8 cellular contexts compared by ENCODE assay signal in the genomic region with DNA sequence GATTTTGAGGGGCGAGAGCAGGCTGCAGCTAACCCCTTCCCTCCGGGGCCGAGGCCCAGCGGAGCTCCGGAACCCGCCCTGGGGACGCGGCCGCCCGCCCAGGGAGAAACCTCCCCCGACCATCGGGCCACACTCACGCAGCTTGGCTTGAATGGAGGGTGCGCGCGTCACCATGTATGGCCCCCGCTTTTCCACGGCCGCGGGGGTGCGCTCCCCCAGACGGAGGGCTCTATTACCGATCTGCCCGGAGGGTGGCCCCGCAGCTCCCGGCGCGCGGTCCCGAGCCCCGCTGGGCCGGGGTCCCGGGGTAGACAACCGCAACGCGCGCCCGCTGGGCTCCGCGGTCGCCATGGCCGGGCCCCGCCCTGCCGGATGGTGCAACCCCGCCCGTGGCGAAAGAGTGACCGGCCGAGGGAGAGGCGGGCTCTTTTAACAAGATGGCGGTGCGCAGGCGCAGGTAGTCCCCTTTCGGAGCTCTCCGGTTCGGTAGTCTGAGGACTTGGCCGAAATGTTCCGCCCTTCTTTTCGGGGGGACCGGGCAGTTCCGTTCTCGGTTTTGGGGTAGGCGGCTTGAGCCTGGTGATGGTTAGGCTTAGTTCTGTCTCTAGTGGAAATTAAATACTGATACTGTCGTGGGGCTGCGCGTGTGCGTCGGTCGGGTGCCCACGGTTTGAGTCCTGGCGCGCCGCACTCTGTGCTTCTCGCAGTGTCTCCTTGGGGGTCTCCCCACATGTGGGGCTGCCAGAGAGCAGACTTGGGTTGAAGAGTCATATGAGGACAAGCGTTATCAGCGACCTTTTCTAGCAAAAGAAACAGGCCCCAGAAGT. TPM values are rescaled to one million over a fixed set of nuclear protein-coding genes. Genes with fewer than 3 reads are reported as not detected.
DNase-seq lines count a peak whose midpoint lies in the region; ATAC-seq and TF ChIP-seq lines count a peak whose summit lies in the region.

Gene FAM219B (minus strand): TSS at position 402 of the 827 bp plus-strand sequence. CDS start 51 bp downstream, at position 351.

- peak within 1 kb of the TSS; percentile 88 for H3K9ac ChIP-seq in smooth muscle cell (ENCODE audit: low read depth)

- CTCF ChIA-PET in WTC11 (lab: Charles Lee), result interaction anchor here (1.0 to 2.8 kb wide), 14 partner anchors 8 to 285 kb away, joined by 3 to 16 read pairs (median 5); partner anchors contain the start of genes CPLX3 and RPP25

- H3K27me3 ChIP-seq in smooth muscle cell (ENCODE audit: low read depth), result no peaks in the 10 kb centered on the region

- peak; percentile 80 for ATAC-seq in GM18520 (IDR thresholded peaks at IDR 0.05; ENCODE audit: unreplicated experiment)
- ATAC-seq in HG03064 (IDR thresholded peaks at IDR 0.05; ENCODE audit: low read depth, unreplicated experiment), result peak; percentile 65
- peak; percentile 90 for ATAC-seq in WTC11

- H3K79me2 ChIP-seq in smooth muscle cell (ENCODE audit: low read depth), result peaks cover 20% of the 10 kb centered on the region

- H3K27me3 Mint-ChIP-seq in WTC11 (ENCODE audit: low read depth), result no peaks in the 10 kb centered on the region

- H3K27ac ChIP-seq in 22Rv1 (peak within 1 kb of the TSS; percentile 92), smooth muscle cell (ENCODE audit: low read depth) (peak within 1 kb of the TSS; percentile 68)

- POLR2A ChIA-PET in WTC11 (lab: Charles Lee), result interaction anchor here (0.6 to 1.4 kb wide), 8 partner anchors 9 to 146 kb away, joined by 3 to 12 read pairs (median 4); partner anchors contain the start of genes COX5A, RPP25 and ULK3

- peaks cover 7% of the 10 kb centered on the region for H4K20me1 ChIP-seq in smooth muscle cell (ENCODE audit: low read depth)

- peaks cover 56% of the 10 kb centered on the region for H3K36me3 Mint-ChIP-seq in WTC11

- no peaks in the 10 kb centered on the region for H3K36me3 ChIP-seq in smooth muscle cell (ENCODE audit: low read depth)

- H3K4me1 Mint-ChIP-seq in WTC11, result peaks cover 15% of the 10 kb centered on the region

- H3K27ac Mint-ChIP-seq in WTC11, result peak within 1 kb of the TSS; percentile 94

- H3K4me3 ChIP-seq in cardiac fibroblast (replicated peaks in 1 of 2; ENCODE audit: low read depth in 2 of 2, low read length in 2 of 2) (peak within 1 kb of the TSS; percentile 85 to 88), smooth muscle cell (peak within 1 kb of the TSS; percentile 81)

- peak within 1 kb of the TSS; percentile 91 for H3K4me2 ChIP-seq in smooth muscle cell

- WGBS in smooth muscle cell (ENCODE audit: low lambda C conversion rate), result under 1% methylated on average over 72 of the region's 76 CpGs

- peak; percentile 70 for DNase-seq in NCI-H2196 (lab: John Stamatoyannopoulos, UW; ENCODE audit: unreplicated experiment)
- DNase-seq in WTC11 (ENCODE audit: low spot score), result peak; percentile 93
- DNase-seq in cardiac fibroblast (ENCODE audit: low read depth in 2 of 2), result peak; percentile 88 to 89
- DNase-seq in iPS-NIHi7 (ENCODE audit: extremely low spot score), result peak; percentile 98
- DNase-seq in smooth muscle cell (lab: John Stamatoyannopoulos, UW; ENCODE audit: unreplicated experiment), result peak; percentile 78

- H3K9me3 ChIP-seq in smooth muscle cell (replicated peaks; ENCODE audit: low read depth), result no peaks in the 10 kb centered on the region

- TF ChIP-seq CTCF in 22Rv1 (IDR thresholded peaks at IDR 0.05) (no peak), WTC11 (IDR thresholded peaks at IDR 0.05) (no peak), cardiac fibroblast (IDR thresholded peaks at IDR 0.05; ENCODE audit: low read depth, low read length) (no peak), smooth muscle cell (IDR thresholded peaks at IDR 0.05; ENCODE audit: borderline replicate concordance, insufficient read depth, poor library complexity, severe bottlenecking) (no peak)

- H3K4me1 ChIP-seq in smooth muscle cell (ENCODE audit: low read depth), result peaks cover 11% of the 10 kb centered on the region

- peaks cover 5% of the 10 kb centered on the region for H3F3A ChIP-seq in smooth muscle cell (ENCODE audit: low read depth)

- H3K4me3 Mint-ChIP-seq in WTC11, result peak within 1 kb of the TSS; percentile 94

- peaks cover 8% of the 10 kb centered on the region for H3K9me3 Mint-ChIP-seq in WTC11

- H2AFZ ChIP-seq in smooth muscle cell (ENCODE audit: low read depth), result peak within 1 kb of the TSS; percentile 98

TF ChIP-seq in WTC11, 78 proteins besides CTCF, POLR2A, EP300 and RAD21 (continues in another document):
- TF ChIP-seq FOXP1 (CRISPR knock-in tag; IDR thresholded peaks at IDR 0.05; ENCODE audit: borderline replicate concordance) (peak; percentile 69; the same call in 1 of the 2 replicates), ZNF263 (CRISPR knock-in tag; IDR thresholded peaks at IDR 0.05; ENCODE audit: low read depth) (0 out of 2 replicates have a peak, but pooled peaks have one; percentile 30), GABPB1 (CRISPR knock-in tag; IDR thresholded peaks at IDR 0.05) (peak; percentile 93), ELF4 (CRISPR knock-in tag; IDR thresholded peaks at IDR 0.05; ENCODE audit: low read depth) (0 out of 2 replicates have a peak, but pooled peaks have one; percentile 53), HMGXB4 (CRISPR knock-in tag; IDR thresholded peaks at IDR 0.05) (peak; percentile 95), SP1 (CRISPR knock-in tag; conservative IDR thresholded peaks at IDR 0.05) (peak; percentile 78), ZNF671 (CRISPR knock-in tag; IDR thresholded peaks at IDR 0.05) (no peak), MYBL2 (CRISPR knock-in tag; IDR thresholded peaks at IDR 0.05) (0 out of 2 replicates have a peak, but pooled peaks have one; percentile 65), TEAD4 (CRISPR knock-in tag; IDR thresholded peaks at IDR 0.05) (no peak), KAT7 (CRISPR knock-in tag; IDR thresholded peaks at IDR 0.05; ENCODE audit: borderline replicate concordance) (peak; percentile 93; the same call in 1 of the 2 replicates), ZNF396 (CRISPR knock-in tag; IDR thresholded peaks at IDR 0.05; ENCODE audit: borderline replicate concordance) (no peak), ZNF219 (CRISPR knock-in tag; IDR thresholded peaks at IDR 0.05; ENCODE audit: borderline replicate concordance) (0 out of 2 replicates have a peak, but pooled peaks have one; percentile 66), ZNF416 (CRISPR knock-in tag; IDR thresholded peaks at IDR 0.05) (0 out of 2 replicates have a peak, but pooled peaks have one; percentile 55), E2F4 (CRISPR knock-in tag; IDR thresholded peaks at IDR 0.05; ENCODE audit: borderline replicate concordance, low read depth) (peak; percentile 50; the same call in 1 of the 2 replicates), ZNF138 (CRISPR knock-in tag; conservative IDR thresholded peaks at IDR 0.05) (no peak), IRF2 (CRISPR knock-in tag; IDR thresholded peaks at IDR 0.05; ENCODE audit: borderline replicate concordance, low read depth) (0 out of 2 replicates have a peak, but pooled peaks have one; percentile 51), SMAD4 (CRISPR knock-in tag; IDR thresholded peaks at IDR 0.05) (peak; percentile 35; the same call in 1 of the 2 replicates), ZNF423 (CRISPR knock-in tag; IDR thresholded peaks at IDR 0.05) (0 out of 2 replicates have a peak, but pooled peaks have one; percentile 37)
- TF ChIP-seq, protein P1, sequence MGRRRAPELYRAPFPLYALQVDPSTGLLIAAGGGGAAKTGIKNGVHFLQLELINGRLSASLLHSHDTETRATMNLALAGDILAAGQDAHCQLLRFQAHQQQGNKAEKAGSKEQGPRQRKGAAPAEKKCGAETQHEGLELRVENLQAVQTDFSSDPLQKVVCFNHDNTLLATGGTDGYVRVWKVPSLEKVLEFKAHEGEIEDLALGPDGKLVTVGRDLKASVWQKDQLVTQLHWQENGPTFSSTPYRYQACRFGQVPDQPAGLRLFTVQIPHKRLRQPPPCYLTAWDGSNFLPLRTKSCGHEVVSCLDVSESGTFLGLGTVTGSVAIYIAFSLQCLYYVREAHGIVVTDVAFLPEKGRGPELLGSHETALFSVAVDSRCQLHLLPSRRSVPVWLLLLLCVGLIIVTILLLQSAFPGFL (CRISPR knock-in tag; IDR thresholded peaks at IDR 0.05; ENCODE audit: borderline replicate concordance), result 0 out of 2 replicates have a peak, but pooled peaks have one; percentile 52
- TF ChIP-seq, protein P2, sequence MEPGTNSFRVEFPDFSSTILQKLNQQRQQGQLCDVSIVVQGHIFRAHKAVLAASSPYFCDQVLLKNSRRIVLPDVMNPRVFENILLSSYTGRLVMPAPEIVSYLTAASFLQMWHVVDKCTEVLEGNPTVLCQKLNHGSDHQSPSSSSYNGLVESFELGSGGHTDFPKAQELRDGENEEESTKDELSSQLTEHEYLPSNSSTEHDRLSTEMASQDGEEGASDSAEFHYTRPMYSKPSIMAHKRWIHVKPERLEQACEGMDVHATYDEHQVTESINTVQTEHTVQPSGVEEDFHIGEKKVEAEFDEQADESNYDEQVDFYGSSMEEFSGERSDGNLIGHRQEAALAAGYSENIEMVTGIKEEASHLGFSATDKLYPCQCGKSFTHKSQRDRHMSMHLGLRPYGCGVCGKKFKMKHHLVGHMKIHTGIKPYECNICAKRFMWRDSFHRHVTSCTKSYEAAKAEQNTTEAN (CRISPR knock-in tag; IDR thresholded peaks at IDR 0.05), result 0 out of 2 replicates have a peak, but pooled peaks have one; percentile 48

RNA-seq across cellular contexts. Expression of gene FAM219B, which starts in this region (rescaled TPM):
- total RNA-seq in WTC11 (2021) (67.3 to 99.6 TPM (median 87.8 TPM) in 3 replicates), smooth muscle cell (52.4 and 53.7 TPM in 2 replicates)
- 37.1 and 40.2 TPM in 2 replicates for polyA plus RNA-seq in smooth muscle cell

Comparison
In these comparisons a context has a peak if more than half of its experiments do, and no peak if none do; other contexts are left out.
1. Peak in every context shown above with its lines: DNase-seq, ATAC-seq, H3K4me3 ChIP-seq and H3K27ac ChIP-seq.